In the genomic region with DNA sequence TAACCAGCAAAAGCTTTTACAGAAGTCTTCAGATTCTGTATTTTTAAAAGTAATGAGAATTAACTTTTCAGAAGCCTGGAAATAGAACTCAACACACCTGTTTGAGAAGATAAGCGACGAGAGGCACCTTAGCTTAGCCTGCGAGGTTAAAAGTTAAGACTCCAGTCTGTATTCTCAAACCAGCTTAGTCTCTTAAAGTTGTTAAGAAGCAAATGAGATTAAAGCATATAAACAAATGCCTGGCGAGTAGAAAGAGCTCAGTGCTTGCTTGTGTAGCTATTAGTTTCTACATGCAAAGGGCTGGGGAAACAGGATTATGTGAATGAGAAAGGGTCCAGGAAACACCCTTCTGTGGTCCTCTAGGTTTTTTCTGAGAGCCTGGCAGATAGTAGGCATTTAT, we compare ENCODE assay signal across 15 cellular contexts. TPM values are rescaled to one million over a fixed set of nuclear protein-coding genes. Genes with fewer than 3 reads are reported as not detected.
DNase-seq lines count a peak whose midpoint lies in the region; ATAC-seq and TF ChIP-seq lines count a peak whose summit lies in the region.
"Had no signal": no experiment of that assay in that cellular context is flagged by ENCODE, and none has a peak within 500 bp of the region (broad histone marks: within the 10 kb centered on the region; RNA-seq: fewer than 3 reads in every experiment).

No MANE protein-coding gene starts in this region.

- peaks cover 0 to 40% of the 10 kb centered on the region in 2 donors for H3K36me3 ChIP-seq in left lung
- peaks cover 34% of the 10 kb centered on the region for H3K36me3 ChIP-seq in osteoblast (ENCODE audit: insufficient read depth, low read length)

- H3K27me3 Mint-ChIP-seq in Calu3 (ENCODE audit: unreplicated experiment) (no peaks in the 10 kb centered on the region), T-helper 17 cell (no peaks in the 10 kb centered on the region)

- H3K9me3 Mint-ChIP-seq in Calu3 (ENCODE audit: low read depth, unreplicated experiment) = no peaks in the 10 kb centered on the region
- H3K9me3 Mint-ChIP-seq: H9 had no signal

- ATAC-seq in T-helper 17 cell (no peak), left lung (peak; percentile 60), omental fat pad (ENCODE audit: low FRiP score) (no peak), GM21737 (IDR thresholded peaks at IDR 0.05; ENCODE audit: unreplicated experiment) (no peak)

- H3K4me3 ChIP-seq in left lung (no peak overlapping the region), osteoblast (ENCODE audit: insufficient read depth, low read length) (no peak overlapping the region)

- H3K4me2 ChIP-seq in osteoblast (ENCODE audit: insufficient read depth, low read length) = no peak overlapping the region

- no peak for DNase-seq in Calu3
- DNase-seq in T-helper 17 cell = no peak
- DNase-seq in left lung = no peak
- no peak for DNase-seq in osteoblast (ENCODE audit: insufficient read length, low spot score, missing footprints)
- no peak for DNase-seq in omental fat pad (ENCODE audit: low spot score)
- no peak for DNase-seq in NCI-H524 (lab: John Stamatoyannopoulos, UW)
- DNase-seq in NCI-H1048 (lab: John Stamatoyannopoulos, UW) = no peak
- DNase-seq: H9, Kasumi-1, NCI-H1436 treated with DMSO at 0.1 percent for 48 hours, NCI-H2081, NCI-H526 treated with DMSO at 0.1 percent for 48 hours, SHP77 had no signal

- H3K9me3 ChIP-seq in T-helper 17 cell (ENCODE audit: control insufficient read depth, low read length, poor library complexity, severe bottlenecking) (no peaks in the 10 kb centered on the region), left lung (no peaks in the 10 kb centered on the region), osteoblast (ENCODE audit: low read depth, low read length) (no peaks in the 10 kb centered on the region)

- TF ChIP-seq CTCF in Calu3 (IDR thresholded peaks at IDR 0.05; ENCODE audit: unreplicated experiment) = no peak
- no peak for TF ChIP-seq CTCF in left lung (IDR thresholded peaks at IDR 0.05)
- no peak for TF ChIP-seq CTCF in osteoblast (IDR thresholded peaks at IDR 0.05; ENCODE audit: extremely low read depth, low read depth, low read length)
- TF ChIP-seq CTCF in omental fat pad (IDR thresholded peaks at IDR 0.05) = no peak

- peaks cover 54% of the 10 kb centered on the region for H3K4me1 Mint-ChIP-seq in Calu3 (ENCODE audit: low read depth, unreplicated experiment)
- H3K4me1 Mint-ChIP-seq in T-helper 17 cell = peaks cover 37% of the 10 kb centered on the region
- H3K4me1 Mint-ChIP-seq: H9 had no signal

- H3K36me3 Mint-ChIP-seq in Calu3 (ENCODE audit: insufficient read depth, unreplicated experiment) = peaks cover 65% of the 10 kb centered on the region
- H3K36me3 Mint-ChIP-seq in T-helper 17 cell (ENCODE audit: low read depth) = peaks cover 18% of the 10 kb centered on the region

- peak overlapping the region in 1 of 2 donors; percentile 44 for H3K27ac ChIP-seq in left lung
- H3K27ac ChIP-seq in osteoblast (ENCODE audit: low read depth, low read length) = peak overlapping the region; percentile 36
- H3K27ac ChIP-seq: C4-2B had no signal

- intact Hi-C loops in Calu3 (cut with micrococcal nuclease; ENCODE audit: unreplicated experiment) (no loop called here), left lung (cut with DNase I) (no loop called here)

- H3K4me1 ChIP-seq in left lung (no peaks in the 10 kb centered on the region), osteoblast (ENCODE audit: insufficient read depth, low read length) (peaks cover 14% of the 10 kb centered on the region)

- H3K27me3 ChIP-seq in left lung = no peaks in the 10 kb centered on the region
- no peaks in the 10 kb centered on the region for H3K27me3 ChIP-seq in osteoblast (ENCODE audit: insufficient read depth, low read length)

- CTCF ChIA-PET in Calu3 (lab: Charles Lee) = interaction anchor here (0.9 to 1.6 kb wide), 3 partner anchors 10 to 155 kb away, joined by 3 to 7 read pairs (median 4); a partner anchor contains a TSS

- H3K27ac Mint-ChIP-seq in Calu3 (ENCODE audit: unreplicated experiment) (peak overlapping the region; percentile 99), T-helper 17 cell (peak overlapping the region; percentile 16)

- no peaks in the 10 kb centered on the region for H4K20me1 ChIP-seq in osteoblast (ENCODE audit: insufficient read depth, low read length)

- H2AFZ ChIP-seq in osteoblast (ENCODE audit: low read length) = no peak overlapping the region

- H3K79me2 ChIP-seq in osteoblast (ENCODE audit: insufficient read depth, low read length) = no peaks in the 10 kb centered on the region

- peak overlapping the region; percentile 59 for H3K4me3 Mint-ChIP-seq in Calu3 (ENCODE audit: low read depth, unreplicated experiment)
- H3K4me3 Mint-ChIP-seq in T-helper 17 cell = no peak overlapping the region
- H3K4me3 Mint-ChIP-seq: H9 had no signal

- TSS peak; percentile 95 for BruUV-seq in Calu3 (replicated peaks; lab: Mats Ljungman, UMichigan)

RNA-seq across cellular contexts. Expression of a gene that starts 51.7 kb away (rescaled TPM):
- 139 and 177 TPM in 2 replicates for total RNA-seq in Calu3 (2022)
- 10 to 100 TPM; 26.2 to 28.8 TPM for total RNA-seq in T-helper 17 cell
- total RNA-seq in left lung = 10 to 100 TPM; 35.6 to 44.6 TPM
- 30.4 and 35.9 TPM in 2 replicates for total RNA-seq in osteoblast
- 10 to 100 TPM; 22.2 to 27.0 (median 25.4) TPM for total RNA-seq in omental fat pad
